Comparison of ENCODE assay signal across 1 cellular context in genomic region chr5:136052692-136053335, GRCh38.
TF ChIP-seq lines count a peak whose summit lies in the region.

No MANE protein-coding gene starts in this region.

TF ChIP-seq in SK-N-SH, 30 proteins besides CTCF, POLR2A, EP300 and RAD21 (continued from another document):
- no peak for TF ChIP-seq REST (IDR thresholded peaks at IDR 0.05; ENCODE audit: low read depth, low read length)
- no peak for TF ChIP-seq JUND (IDR thresholded peaks at IDR 0.05)
- no peak for TF ChIP-seq ELF1 (IDR thresholded peaks at IDR 0.05)
- TF ChIP-seq USF2 (IDR thresholded peaks at IDR 0.05; ENCODE audit: borderline replicate concordance, low read depth, low read length) = no peak
- TF ChIP-seq MEF2A (IDR thresholded peaks at IDR 0.05; ENCODE audit: borderline replicate concordance, low read depth) = no peak
- no peak for TF ChIP-seq RCOR1 (IDR thresholded peaks at IDR 0.05; ENCODE audit: low read length)
